Comparison of ENCODE assay signal across 8 cellular contexts in genomic region chr5:8457187-8458037, GRCh38.
DNase-seq lines count a peak whose midpoint lies in the region; ATAC-seq and TF ChIP-seq lines count a peak whose summit lies in the region.

No MANE protein-coding gene starts in this region.

- CTCF ChIA-PET in IMR-90 (lab: Yijun Ruan, JAX), result no interaction called here

- H2AK9ac ChIP-seq in IMR-90 (replicated peaks; ENCODE audit: low read depth, low read length, poor library complexity), result peak overlapping the region; percentile 68

- peak overlapping the region; percentile 42 to 80 (median 75) for H3K27ac Mint-ChIP-seq in CD14-positive monocyte
- peak overlapping the region; percentile 81 for H3K27ac Mint-ChIP-seq in T-helper 1 cell treated with Interleukin-12 subunit alpha and Interleukin-12 subunit beta and Interleukin-4 antibody, amounts not matched to agents 30 μg/mL and 1 μg/mL, for 36 hours

- no peaks in the 10 kb centered on the region for H3K9me1 ChIP-seq in IMR-90 (ENCODE audit: insufficient read depth, low read length)

- ATAC-seq in GM21367 (IDR thresholded peaks at IDR 0.05; ENCODE audit: unreplicated experiment), result peak; percentile 78
- ATAC-seq in IMR-90 (ENCODE audit: low read depth), result peak; percentile 98

- peaks cover 0 to 8% (median 4%) of the 10 kb centered on the region in 7 donors for H3K9me3 Mint-ChIP-seq in CD14-positive monocyte
- H3K9me3 Mint-ChIP-seq in T-helper 1 cell treated with Interleukin-12 subunit alpha and Interleukin-12 subunit beta and Interleukin-4 antibody, amounts not matched to agents 30 μg/mL and 1 μg/mL, for 36 hours, result peaks cover 4% of the 10 kb centered on the region

- no peak for TF ChIP-seq RAD21 in IMR-90 (IDR thresholded peaks at IDR 0.05; ENCODE audit: low read length)

- peak; percentile 73 for DNase-seq in CD14-positive monocyte (ENCODE audit: low spot score)
- DNase-seq in IMR-90, result peak; percentile 98
- peak; percentile 97 for DNase-seq in astrocyte of the hippocampus (ENCODE audit: low read depth, low spot score)
- DNase-seq in hippocampal formation (lab: John Stamatoyannopoulos, UW), result peak; percentile 73 to 87
- DNase-seq in NCI-H82 (lab: John Stamatoyannopoulos, UW), result no peak

- intact Hi-C loops in CD14-positive monocyte (cut with micrococcal nuclease) (no loop called here), IMR-90 (cut with micrococcal nuclease) (loop anchor here (5.0 to 10.0 kb wide), 4 partner anchors 270 to 1085 kb away; no protein-coding TSS in a partner anchor)

- POLR2A ChIA-PET in IMR-90 (lab: Charles Lee; ENCODE audit: unreplicated experiment), result interaction anchor here (0.7 kb wide), 1 partner anchor 11 kb away, joined by 3 read pairs; no protein-coding TSS in a partner anchor

- peak overlapping the region; percentile 46 for H3K4ac ChIP-seq in IMR-90 (ENCODE audit: low read depth, low read length)

- peak overlapping the region; percentile 92 for H2BK5ac ChIP-seq in IMR-90 (ENCODE audit: low read depth, low read length, poor library complexity, severe bottlenecking)

- dilution Hi-C loops in IMR-90 (cut with HindIII; ENCODE audit: low sequenced_read_pairs, unreplicated experiment), result no loop called here

- H2AK5ac ChIP-seq in IMR-90 (ENCODE audit: low read depth, low read length), result no peak overlapping the region

- peaks cover 5 to 11% of the 10 kb centered on the region in 2 experiments; a peak in 3 of 4 replicates for H3K79me1 ChIP-seq in IMR-90 (ENCODE audit: low read depth in 1 of 2, low read length in 2 of 2)

- H4K91ac ChIP-seq in IMR-90 (ENCODE audit: insufficient read depth, low read depth, low read length), result peak overlapping the region; percentile 84

- peak overlapping the region; percentile 68 for H2BK120ac ChIP-seq in IMR-90 (ENCODE audit: low read depth, low read length)

- TF ChIP-seq CTCF in CD14-positive monocyte (IDR thresholded peaks at IDR 0.05), result no peak
- TF ChIP-seq CTCF in IMR-90 (conservative IDR thresholded peaks at IDR 0.05; ENCODE audit: low read depth, low read length), result no peak

- H4K8ac ChIP-seq in IMR-90 (ENCODE audit: low read depth in 2 of 2, low read length in 2 of 2), result peak overlapping the region; percentile 90 to 91

- peak; percentile 76 for TF ChIP-seq POLR2A in IMR-90 (IDR thresholded peaks at IDR 0.05; ENCODE audit: low read depth, low read length)

- peak overlapping the region; percentile 70 for H3K9ac ChIP-seq in IMR-90 (ENCODE audit: low read depth, low read length)
- peak overlapping the region; percentile 91 for H3K9ac ChIP-seq in skeletal muscle satellite cell (ENCODE audit: low read depth, low read length)

- H3K36me3 Mint-ChIP-seq in CD14-positive monocyte, result no peaks in the 10 kb centered on the region
- peaks cover 1% of the 10 kb centered on the region for H3K36me3 Mint-ChIP-seq in T-helper 1 cell treated with Interleukin-12 subunit alpha and Interleukin-12 subunit beta and Interleukin-4 antibody, amounts not matched to agents 30 μg/mL and 1 μg/mL, for 36 hours (ENCODE audit: low read depth)

- H4K20me1 ChIP-seq in IMR-90 (ENCODE audit: insufficient read depth, low read length), result no peaks in the 10 kb centered on the region

- peaks cover 7% of the 10 kb centered on the region for H3K36me3 ChIP-seq in IMR-90 (ENCODE audit: control insufficient read depth, insufficient read depth, low read length)
- H3K36me3 ChIP-seq in skeletal muscle satellite cell (ENCODE audit: insufficient read depth, low read length), result peaks cover 4% of the 10 kb centered on the region

- WGBS in IMR-90 (ENCODE audit: extremely low coverage in 2 of 2, insufficient read length in 1 of 2), 2 experiments, result 23% methylated on average over 26 of the region's 74 CpGs; no CpG with 5 or more reads in 1 of the 2 experiments

- H3K4me2 ChIP-seq in IMR-90 (ENCODE audit: low read depth, low read length), result peak overlapping the region; percentile 99; the same call in 1 of the 2 replicates
- H3K4me2 ChIP-seq in skeletal muscle satellite cell (ENCODE audit: low read length), result peak overlapping the region; percentile 82

- peak overlapping the region; percentile 80 for H3K23ac ChIP-seq in IMR-90 (ENCODE audit: low read depth, low read length)

- peak overlapping the region; percentile 67; the same call in 1 of the 2 replicates for H2BK20ac ChIP-seq in IMR-90 (ENCODE audit: low read depth, low read length)

- H4K5ac ChIP-seq in IMR-90 (ENCODE audit: low read depth, low read length), result peak overlapping the region; percentile 82

- no peaks in the 10 kb centered on the region for H3K9me3 ChIP-seq in IMR-90 (ENCODE audit: control insufficient read depth, insufficient read depth, low read length)
- H3K9me3 ChIP-seq in skeletal muscle satellite cell (replicated peaks; ENCODE audit: low read length), result no peaks in the 10 kb centered on the region

- H2BK15ac ChIP-seq in IMR-90 (ENCODE audit: low read depth, low read length), result peak overlapping the region; percentile 78; the same call in 1 of the 3 replicates

- H3K27me3 Mint-ChIP-seq in CD14-positive monocyte (ENCODE audit: low read depth in 3 of 3), result peaks cover 0 to 6% (median 4%) of the 10 kb centered on the region in 3 donors
- H3K27me3 Mint-ChIP-seq in T-helper 1 cell treated with Interleukin-12 subunit alpha and Interleukin-12 subunit beta and Interleukin-4 antibody, amounts not matched to agents 30 μg/mL and 1 μg/mL, for 36 hours (ENCODE audit: low read depth), result no peaks in the 10 kb centered on the region

- H3K14ac ChIP-seq in IMR-90 (replicated peaks; ENCODE audit: low read depth, low read length), result peak overlapping the region; percentile 91

- H3K4me1 Mint-ChIP-seq in CD14-positive monocyte, result peaks cover 13% of the 10 kb centered on the region
- peaks cover 8% of the 10 kb centered on the region for H3K4me1 Mint-ChIP-seq in T-helper 1 cell treated with Interleukin-12 subunit alpha and Interleukin-12 subunit beta and Interleukin-4 antibody, amounts not matched to agents 30 μg/mL and 1 μg/mL, for 36 hours (ENCODE audit: low read depth)

- peak overlapping the region; percentile 74; the same call in 1 of the 2 replicates for H3K56ac ChIP-seq in IMR-90 (ENCODE audit: extremely low read depth, insufficient read depth, low read length)

- H3K4me3 ChIP-seq in IMR-90 (ENCODE audit: insufficient read depth, low read depth, low read length), result peak overlapping the region; percentile 82
- peak overlapping the region; percentile 84 for H3K4me3 ChIP-seq in skeletal muscle satellite cell (ENCODE audit: low read length)

- H3K4me1 ChIP-seq in IMR-90 (ENCODE audit: control insufficient read depth, insufficient read depth, low read length) (0 out of 2 replicates have a peak, but pooled peaks cover 2% of the 10 kb centered on the region), skeletal muscle satellite cell (ENCODE audit: control insufficient read depth, insufficient read depth, low read length) (peaks cover 10% of the 10 kb centered on the region)

- peak overlapping the region; percentile 85; the same call in 1 of the 2 replicates for H3K18ac ChIP-seq in IMR-90 (ENCODE audit: low read depth, low read length)

- H3K27me3 ChIP-seq in IMR-90 (ENCODE audit: control insufficient read depth, insufficient read depth, low read length), result no peaks in the 10 kb centered on the region
- H3K27me3 ChIP-seq in skeletal muscle satellite cell (ENCODE audit: control insufficient read depth, insufficient read depth, low read length), result no peaks in the 10 kb centered on the region

- no TSS peak for BruUV-seq in IMR-90 (replicated peaks; lab: Mats Ljungman, UMichigan)

- H3K27ac ChIP-seq in IMR-90 (ENCODE audit: insufficient read depth, low read length), result peak overlapping the region; percentile 71

- in situ Hi-C loops in IMR-90 (cut with MboI; ENCODE audit: low sequenced_read_pairs), result no loop called here

- H3K4me3 Mint-ChIP-seq in CD14-positive monocyte, result peak overlapping the region; percentile 83 to 84
- H3K4me3 Mint-ChIP-seq in T-helper 1 cell treated with Interleukin-12 subunit alpha and Interleukin-12 subunit beta and Interleukin-4 antibody, amounts not matched to agents 30 μg/mL and 1 μg/mL, for 36 hours, result peak overlapping the region; percentile 83

- H2AFZ ChIP-seq in IMR-90 (replicated peaks; ENCODE audit: low read length, poor library complexity), result peak overlapping the region; percentile 92

TF ChIP-seq in IMR-90, 13 proteins besides CTCF, POLR2A, EP300 and RAD21:
- TF ChIP-seq FOS (IDR thresholded peaks at IDR 0.05; ENCODE audit: low read depth, low read length) (peak; percentile 83), MAFK (IDR thresholded peaks at IDR 0.05; ENCODE audit: low read depth, low read length) (peak; percentile 70), NFE2L2 (IDR thresholded peaks at IDR 0.05; ENCODE audit: low read depth, low read length) (peak; percentile 96), MXI1 (IDR thresholded peaks at IDR 0.05; ENCODE audit: borderline replicate concordance, low read depth, low read length) (peak; percentile 69; the same call in 1 of the 2 replicates), MAZ (IDR thresholded peaks at IDR 0.05; ENCODE audit: borderline replicate concordance, low read depth, low read length) (no peak; the same call in 1 of the 2 replicates), USF2 (IDR thresholded peaks at IDR 0.05; ENCODE audit: low read depth, low read length) (peak; percentile 22; the same call in 1 of the 2 replicates), RCOR1 (IDR thresholded peaks at IDR 0.05; ENCODE audit: insufficient replicate concordance, low read length) (no peak), BHLHE40 (IDR thresholded peaks at IDR 0.05; ENCODE audit: low read depth, low read length) (peak; percentile 84)
